10 cellular contexts compared by ENCODE assay signal in genomic region chr16:54633943-54634362, GRCh38.
A peak's percentile ranks its signal among the peaks of the same experiment; 100 is the strongest.
DNase-seq lines count a peak whose midpoint lies in the region; ATAC-seq and TF ChIP-seq lines count a peak whose summit lies in the region.
"Had no signal": no experiment of that assay in that cellular context is flagged by ENCODE, and none has a peak within 500 bp of the region (broad histone marks: within the 10 kb centered on the region; RNA-seq: fewer than 3 reads in every experiment).

No MANE protein-coding gene starts in this region.

- H3K27ac Mint-ChIP-seq in osteocyte (ENCODE audit: unreplicated experiment) = no peak overlapping the region

- H3K4me3 ChIP-seq in NB4 (ENCODE audit: low read depth, low read length) (no peak overlapping the region), choroid plexus epithelial cell (ENCODE audit: low read depth, low read length) (no peak overlapping the region)

- no peak overlapping the region for H3K4me3 Mint-ChIP-seq in osteocyte (ENCODE audit: unreplicated experiment)

- DNase-seq in ELR (ENCODE audit: low read depth) = peak; percentile 19
- DNase-seq in NB4 (ENCODE audit: low read depth) = peak; percentile 48
- DNase-seq in choroid plexus epithelial cell (ENCODE audit: low read depth) = peak; percentile 16
- DNase-seq in osteocyte (ENCODE audit: extremely low spot score, unreplicated experiment) = no peak
- no peak for DNase-seq in T1000 (lab: John Stamatoyannopoulos, UW)
- no peak for DNase-seq in NCI-H1694 treated with DMSO at 0.1 percent for 48 hours (lab: John Stamatoyannopoulos, UW)
- no peak for DNase-seq in GM19240 (ENCODE audit: insufficient read length, low spot score)
- DNase-seq: activated effector memory CD4-positive, alpha-beta T cell treated with anti-CD3 and anti-CD28 coated beads, Interleukin-2, amount 50 U/mL, for 16 hours; NCI-H446 treated with DMSO at 0.1 percent for 48 hours had no signal

- peak; percentile 70 for TF ChIP-seq CTCF in NB4 (IDR thresholded peaks at IDR 0.05; ENCODE audit: low read depth, low read length)
- peak; percentile 63 for TF ChIP-seq CTCF in choroid plexus epithelial cell (conservative IDR thresholded peaks at IDR 0.05; ENCODE audit: low read depth, low read length)
- TF ChIP-seq CTCF in osteocyte (IDR thresholded peaks at IDR 0.05) = peak; percentile 35

- no peaks in the 10 kb centered on the region for H3K36me3 Mint-ChIP-seq in osteocyte (ENCODE audit: unreplicated experiment)

- no peaks in the 10 kb centered on the region for H3K9me3 Mint-ChIP-seq in osteocyte (ENCODE audit: unreplicated experiment)

- H3K27me3 Mint-ChIP-seq in osteocyte (ENCODE audit: unreplicated experiment) = no peaks in the 10 kb centered on the region

- no peak for ATAC-seq in GM18867 (IDR thresholded peaks at IDR 0.05; ENCODE audit: unreplicated experiment)

- no peaks in the 10 kb centered on the region for H3K4me1 Mint-ChIP-seq in osteocyte (ENCODE audit: unreplicated experiment)

- no peak for TF ChIP-seq POLR2A in NB4 (IDR thresholded peaks at IDR 0.05; ENCODE audit: extremely low read depth, insufficient read length)

Comparison
In these comparisons a context has a peak if more than half of its experiments do, and no peak if none do; other contexts are left out.
1. DNase-seq: peak in ELR (single experiment), NB4 (single experiment) and choroid plexus epithelial cell (single experiment); none in osteocyte (single experiment), T1000 (single experiment), NCI-H1694 treated with DMSO at 0.1 percent for 48 hours (single experiment) and GM19240 (single experiment).
2. Peak in every context shown above with its lines, with median percentiles within 50 percentile points of each other: CTCF ChIP-seq.